Comparison of ENCODE assay signal across 11 cellular contexts in the genomic region with DNA sequence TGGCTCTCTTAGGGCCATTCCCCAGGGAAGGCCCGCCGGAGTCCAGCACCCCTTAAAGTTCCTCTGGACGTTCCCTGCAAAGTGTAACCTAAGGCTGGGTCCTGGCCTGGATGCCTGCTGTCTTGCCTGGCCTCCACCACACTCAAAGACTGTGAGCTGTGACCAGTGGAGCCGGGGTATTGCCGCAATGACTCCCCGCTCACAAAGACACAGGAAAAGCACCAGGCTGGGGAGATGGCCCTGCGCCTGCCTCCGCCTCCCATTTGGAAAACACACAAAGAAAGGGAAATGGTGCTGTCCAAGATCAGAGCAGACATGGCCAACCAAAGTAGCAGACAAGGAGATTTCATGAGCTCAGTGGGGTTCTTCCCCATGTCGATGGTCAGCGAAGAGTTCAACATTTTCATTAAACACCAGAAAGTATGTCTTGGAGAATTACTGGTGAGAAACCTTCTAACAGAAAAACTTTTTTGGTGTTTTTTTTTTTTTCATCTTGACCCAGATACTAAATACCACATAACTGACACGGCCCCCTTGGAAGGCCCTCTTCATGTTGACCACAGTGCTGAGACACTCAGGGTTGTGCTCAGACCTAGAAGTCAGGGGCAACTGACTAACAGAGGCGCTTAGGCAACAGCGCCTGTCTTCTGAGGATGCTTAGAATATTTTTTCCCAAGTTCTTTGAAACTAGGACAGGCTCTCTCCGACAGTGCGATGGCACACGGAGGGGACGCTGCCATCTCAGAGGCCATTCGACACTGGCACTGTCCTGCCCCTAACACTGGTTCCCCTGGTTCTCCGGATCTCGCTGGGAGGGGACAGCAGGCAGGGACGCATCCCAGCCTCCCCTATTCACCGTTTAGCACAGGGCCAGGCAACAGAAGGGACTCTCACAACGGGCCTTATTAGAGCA.
DNase-seq lines count a peak whose midpoint lies in the region; ATAC-seq and TF ChIP-seq lines count a peak whose summit lies in the region.
"Had no signal": no experiment of that assay in that cellular context is flagged by ENCODE, and none has a peak within 500 bp of the region (broad histone marks: within the 10 kb centered on the region; RNA-seq: fewer than 3 reads in every experiment).

No MANE protein-coding gene starts in this region.

- H3K4me1 Mint-ChIP-seq in activated naive CD4-positive, alpha-beta T cell treated with anti-CD3 and anti-CD28 coated beads, Interleukin-2, amount 10 ng/mL, durations not matched to agents 7 days and 5 days = peaks cover 50% of the 10 kb centered on the region

- intact Hi-C loops in upper lobe of right lung (cut with DNase I) = no loop called here

- H3K27ac Mint-ChIP-seq in activated naive CD4-positive, alpha-beta T cell treated with anti-CD3 and anti-CD28 coated beads, Interleukin-2, amount 10 ng/mL, durations not matched to agents 7 days and 5 days = peak overlapping the region; percentile 91
- H3K27ac Mint-ChIP-seq: endodermal cell; stimulated activated memory B cell treated with anti-CD40 and anti-IgM and Interleukin-4, amounts not matched to agents 10 μg/mL and 1 μg/mL and 100 μg/mL, for 72 hours had no signal

- ATAC-seq in upper lobe of right lung (no peak), GM18873 (IDR thresholded peaks at IDR 0.05; ENCODE audit: low FRiP score, unreplicated experiment) (no peak), HG03565 (IDR thresholded peaks at IDR 0.05; ENCODE audit: unreplicated experiment) (no peak), GM21381 (IDR thresholded peaks at IDR 0.05; ENCODE audit: unreplicated experiment) (no peak)
- ATAC-seq: stimulated activated memory B cell treated with anti-CD40 and anti-IgM and Interleukin-4, amounts not matched to agents 10 μg/mL and 1 μg/mL and 100 μg/mL, for 72 hours had no signal

- peak overlapping the region; percentile 69 for H3K4me3 Mint-ChIP-seq in activated naive CD4-positive, alpha-beta T cell treated with anti-CD3 and anti-CD28 coated beads, Interleukin-2, amount 10 ng/mL, durations not matched to agents 7 days and 5 days
- H3K4me3 Mint-ChIP-seq: endodermal cell; stimulated activated memory B cell treated with anti-CD40 and anti-IgM and Interleukin-4, amounts not matched to agents 10 μg/mL and 1 μg/mL and 100 μg/mL, for 72 hours had no signal

- no peaks in the 10 kb centered on the region for H3K27me3 ChIP-seq in upper lobe of right lung

- H3K9me3 ChIP-seq in upper lobe of right lung = no peaks in the 10 kb centered on the region

- no peaks in the 10 kb centered on the region for H3K9me3 Mint-ChIP-seq in activated naive CD4-positive, alpha-beta T cell treated with anti-CD3 and anti-CD28 coated beads, Interleukin-2, amount 10 ng/mL, durations not matched to agents 7 days and 5 days
- H3K9me3 Mint-ChIP-seq: stimulated activated memory B cell treated with anti-CD40 and anti-IgM and Interleukin-4, amounts not matched to agents 10 μg/mL and 1 μg/mL and 100 μg/mL, for 72 hours had no signal

- H3K36me3 ChIP-seq in upper lobe of right lung = no peaks in the 10 kb centered on the region

- peaks cover 15% of the 10 kb centered on the region for H3K4me1 ChIP-seq in upper lobe of right lung

- no peak for TF ChIP-seq CTCF in upper lobe of right lung (IDR thresholded peaks at IDR 0.05)

- CTCF ChIA-PET in activated naive CD4-positive, alpha-beta T cell treated with anti-CD3 and anti-CD28 coated beads, Interleukin-2, amount 10 ng/mL, durations not matched to agents 7 days and 5 days (lab: Charles Lee) = no interaction called here

- peak overlapping the region; percentile 21 for H3K27ac ChIP-seq in cingulate gyrus (ENCODE audit: low read depth, low read length)
- peak overlapping the region; percentile 58 for H3K27ac ChIP-seq in upper lobe of right lung

- H3K4me3 ChIP-seq in upper lobe of right lung = no peak overlapping the region

- H3K27me3 Mint-ChIP-seq in activated naive CD4-positive, alpha-beta T cell treated with anti-CD3 and anti-CD28 coated beads, Interleukin-2, amount 10 ng/mL, durations not matched to agents 7 days and 5 days = peaks cover 33% of the 10 kb centered on the region

- H3K36me3 Mint-ChIP-seq in activated naive CD4-positive, alpha-beta T cell treated with anti-CD3 and anti-CD28 coated beads, Interleukin-2, amount 10 ng/mL, durations not matched to agents 7 days and 5 days = no peaks in the 10 kb centered on the region
- H3K36me3 Mint-ChIP-seq: stimulated activated memory B cell treated with anti-CD40 and anti-IgM and Interleukin-4, amounts not matched to agents 10 μg/mL and 1 μg/mL and 100 μg/mL, for 72 hours had no signal

- DNase-seq in activated naive CD4-positive, alpha-beta T cell treated with anti-CD3 and anti-CD28 coated beads, Interleukin-2, amount 10 ng/mL, durations not matched to agents 7 days and 5 days = no peak
- no peak for DNase-seq in activated naive CD4-positive, alpha-beta T cell treated with anti-CD3 and anti-CD28 coated beads, Interleukin-2, amount 50 U/mL, for 16 hours
- DNase-seq in midbrain (lab: John Stamatoyannopoulos, UW) (peak; percentile 60), upper lobe of right lung (no peak)
- DNase-seq: endodermal cell, NCI-H2107 had no signal
